In genomic region chr12:72269491-72269890, GRCh38 we compare ENCODE assay signal across 26 cellular contexts. TPM values are rescaled to one million over a fixed set of nuclear protein-coding genes. Genes with fewer than 3 reads are reported as not detected.
DNase-seq lines count a peak whose midpoint lies in the region; ATAC-seq and TF ChIP-seq lines count a peak whose summit lies in the region.
"Had no signal": no experiment of that assay in that cellular context is flagged by ENCODE, and none has a peak within 500 bp of the region (broad histone marks: within the 10 kb centered on the region; RNA-seq: fewer than 3 reads in every experiment).

No MANE protein-coding gene starts in this region.

- no peaks in the 10 kb centered on the region for H3K79me1 ChIP-seq in H9 (ENCODE audit: insufficient read depth, low read depth, low read length, poor library complexity, severe bottlenecking)

- H3K23me2 ChIP-seq in H9 (ENCODE audit: insufficient read length, low read depth, low read length, poor library complexity, severe bottlenecking), result peaks cover 22% of the 10 kb centered on the region

- H4K91ac ChIP-seq in H9 (ENCODE audit: insufficient read length, low read depth, low read length), result no peak overlapping the region

- H3K4me3 Mint-ChIP-seq in H9, result 0 out of 5 replicates have a peak overlapping the region, but pooled peaks of 1 of the 2 experiments have one; percentile 6
- H3K4me3 Mint-ChIP-seq: activated CD8-positive, alpha-beta T cell treated with anti-CD3 and anti-CD28 coated beads for 36 hours; activated naive CD4-positive, alpha-beta T cell treated with anti-CD3 and anti-CD28 coated beads for 36 hours; activated T-cell treated with anti-CD3 and anti-CD28 coated beads, Interleukin-2, amount 50 U/mL, for 24 hours; naive thymus-derived CD4-positive, alpha-beta T cell; T-helper 17 cell had no signal

- H3K14ac ChIP-seq in H9 (ENCODE audit: insufficient read depth, low read length), result no peak overlapping the region

- no peak overlapping the region for H2BK15ac ChIP-seq in H9 (ENCODE audit: low read depth, low read length)

- H2BK120ac ChIP-seq in H9 (ENCODE audit: low read depth, low read length, poor library complexity, severe bottlenecking), result no peak overlapping the region

- H3K9ac ChIP-seq in H9 (ENCODE audit: extremely low read depth, insufficient read length, low read length) (no peak overlapping the region), neural cell (ENCODE audit: low read length) (no peak overlapping the region)

- peaks cover 18 to 29% of the 10 kb centered on the region in 2 experiments for H3K4me1 Mint-ChIP-seq in H9
- H3K4me1 Mint-ChIP-seq: T-helper 17 cell had no signal

- no peaks in the 10 kb centered on the region for H3K36me3 Mint-ChIP-seq in H9 (ENCODE audit: insufficient read depth in 1 of 3, low read depth in 3 of 3)
- H3K36me3 Mint-ChIP-seq: naive thymus-derived CD4-positive, alpha-beta T cell had no signal

- H3K9me3 ChIP-seq in H9 (ENCODE audit: control insufficient read depth, low read depth, low read length) (no peaks in the 10 kb centered on the region), body of pancreas (no peaks in the 10 kb centered on the region), neural cell (ENCODE audit: low read length) (no peaks in the 10 kb centered on the region)
- H3K9me3 ChIP-seq: ascending aorta had no signal

- no peak for TF ChIP-seq POLR2A in body of pancreas (IDR thresholded peaks at IDR 0.05)

- WGBS in H9 (ENCODE audit: extremely low coverage, insufficient read length, low lambda C conversion rate), result no CpG with 5 or more reads among the region's 1 CpG
- WGBS in body of pancreas, 2 donors, result 29 to 35% methylated on average over 1 of the region's 1 CpG

- peak overlapping the region; percentile 19 for H3K4me2 ChIP-seq in H9 (ENCODE audit: insufficient read depth, insufficient read length, low read length)
- H3K4me2 ChIP-seq in neural cell (ENCODE audit: low read length), result peak overlapping the region; percentile 75

- no peak overlapping the region for H4K5ac ChIP-seq in H9 (ENCODE audit: insufficient read length, low read depth, low read length)

- no peak for ATAC-seq in body of pancreas
- ATAC-seq: activated CD8-positive, alpha-beta T cell treated with anti-CD3 and anti-CD28 coated beads for 36 hours; foreskin keratinocyte; left cardiac atrium; naive thymus-derived CD4-positive, alpha-beta T cell; T-helper 17 cell had no signal

- no peak overlapping the region for H2BK20ac ChIP-seq in H9 (ENCODE audit: low read depth, low read length, poor library complexity, severe bottlenecking)

- no peak overlapping the region for H2BK5ac ChIP-seq in H9 (ENCODE audit: insufficient read length, low read length)

- no peak for TF ChIP-seq EP300 in neural cell (conservative IDR thresholded peaks at IDR 0.05; ENCODE audit: poor library complexity, severe bottlenecking)

- H3K36me3 ChIP-seq in body of pancreas (replicated peaks in 1 of 2; ENCODE audit: insufficient read depth in 1 of 2, low read depth in 2 of 2) (no peaks in the 10 kb centered on the region), neural cell (ENCODE audit: insufficient read depth, low read length) (no peaks in the 10 kb centered on the region)
- H3K36me3 ChIP-seq: ascending aorta, WERI-Rb-1 had no signal

- no peak overlapping the region for H3K4ac ChIP-seq in H9 (ENCODE audit: low read depth, low read length)

- no peak for TF ChIP-seq RAD21 in neural cell (conservative IDR thresholded peaks at IDR 0.05)

- intact Hi-C loops in body of pancreas (cut with DNase I), result no loop called here

- H2AK5ac ChIP-seq in H9 (ENCODE audit: insufficient read length, low read length), result no peak overlapping the region

- H3K23ac ChIP-seq in H9 (ENCODE audit: insufficient read length, low read depth, low read length), result no peak overlapping the region

- H3K56ac ChIP-seq in H9 (ENCODE audit: insufficient read length, low read depth, low read length), result no peak overlapping the region

- CTCF ChIA-PET in AG04449 (lab: Yijun Ruan, JAX), result interaction anchor here (1.6 to 3.5 kb wide), 3 partner anchors 10 to 253 kb away, joined by 5 to 17 read pairs (median 5); no protein-coding TSS in a partner anchor

- peak overlapping the region; percentile 93 for H3K4me3 ChIP-seq in AG04449 (ENCODE audit: low read depth, low read length)
- no peak overlapping the region for H3K4me3 ChIP-seq in body of pancreas
- peak overlapping the region; percentile 81 for H3K4me3 ChIP-seq in neural cell (ENCODE audit: low read length)

- no peaks in the 10 kb centered on the region for H3K79me2 ChIP-seq in H9 (ENCODE audit: insufficient read depth, low read length)
- H3K79me2 ChIP-seq in neural cell (replicated peaks; ENCODE audit: insufficient read depth, low read length), result peaks cover 30% of the 10 kb centered on the region

- TF ChIP-seq CTCF in AG04449 (IDR thresholded peaks at IDR 0.05; ENCODE audit: insufficient read depth, low read length, missing control alignments), result no peak
- no peak for TF ChIP-seq CTCF in H9 (conservative IDR thresholded peaks at IDR 0.05)
- no peak for TF ChIP-seq CTCF in body of pancreas (IDR thresholded peaks at IDR 0.05)
- no peak for TF ChIP-seq CTCF in neural cell (IDR thresholded peaks at IDR 0.05; ENCODE audit: poor library complexity, severe bottlenecking)

- H2BK12ac ChIP-seq in H9 (ENCODE audit: insufficient read length, low read depth, low read length), result no peak overlapping the region

- H3K27me3 ChIP-seq in H9 (ENCODE audit: insufficient read depth, low read length), result peaks cover 12% of the 10 kb centered on the region
- no peaks in the 10 kb centered on the region for H3K27me3 ChIP-seq in body of pancreas
- H3K27me3 ChIP-seq in neural cell (ENCODE audit: insufficient read depth, low read depth, low read length), result peaks cover 15% of the 10 kb centered on the region

- H3K4me1 ChIP-seq in H9 (ENCODE audit: insufficient read depth, low read length) (peaks cover 4% of the 10 kb centered on the region; the same call in 1 of the 2 replicates), body of pancreas (peaks cover 21% of the 10 kb centered on the region)
- H3K4me1 ChIP-seq: foreskin keratinocyte had no signal

- DNase-seq in AG04449 (ENCODE audit: low read depth, low spot score) (no peak), H9 (no peak), body of pancreas (no peak), NCI-H2171 (lab: John Stamatoyannopoulos, UW) (no peak), T-helper 2 cell (no peak)
- no peak for DNase-seq in activated naive CD4-positive, alpha-beta T cell (lab: John Stamatoyannopoulos, UW)
- no peak for DNase-seq in activated CD4-positive, alpha-beta T cell treated with anti-CD3 and anti-CD28 coated beads for 1 hour
- DNase-seq: activated CD8-positive, alpha-beta T cell treated with anti-CD3 and anti-CD28 coated beads for 36 hours; activated naive CD4-positive, alpha-beta T cell treated with anti-CD3 and anti-CD28 coated beads for 36 hours; activated T-cell treated with anti-CD3 and anti-CD28 coated beads, Interleukin-2, amount 50 U/mL, for 24 hours; DMS79 treated with DMSO at 0.1 percent for 48 hours; foreskin keratinocyte; left cardiac atrium; mesendoderm; naive thymus-derived CD4-positive, alpha-beta T cell; NCI-H1105; NCI-H524 treated with DMSO at 0.1 percent for 48 hours; Right ventricle myocardium superior; stimulated activated CD4-positive, alpha-beta T cell treated with anti-CD3 and anti-CD28 coated beads, Interleukin-4, amount 100 ng/mL, for 1 hour; T-helper 17 cell; WERI-Rb-1 had no signal

- H3F3A ChIP-seq in neural cell (ENCODE audit: insufficient read depth, low read length, poor library complexity, severe bottlenecking), result no peaks in the 10 kb centered on the region

- H3K27ac ChIP-seq in H9 (ENCODE audit: insufficient read length, low read depth, low read length) (no peak overlapping the region), body of pancreas (peak overlapping the region; percentile 25 to 95 (median 90)), neural cell (ENCODE audit: low read length) (no peak overlapping the region)
- H3K27ac ChIP-seq: ascending aorta, foreskin keratinocyte, skin epidermis, WERI-Rb-1 had no signal

- no peaks in the 10 kb centered on the region for H3K9me2 ChIP-seq in neural cell (ENCODE audit: insufficient read depth, low read length)

- H2AFZ ChIP-seq in H9 (ENCODE audit: low read length) (no peak overlapping the region), neural cell (ENCODE audit: low read depth, low read length) (no peak overlapping the region)

- H3T11ph ChIP-seq in H9 (ENCODE audit: low read length), result no peak overlapping the region

- POLR2A ChIA-PET in AG04449 (lab: Yijun Ruan, JAX), result no interaction called here

- H4K20me1 ChIP-seq in H9 (ENCODE audit: control insufficient read depth, insufficient read depth, insufficient read length) (peaks cover 4% of the 10 kb centered on the region), neural cell (ENCODE audit: insufficient read depth) (no peaks in the 10 kb centered on the region)

- no peak overlapping the region for H4K8ac ChIP-seq in H9 (replicated peaks; ENCODE audit: insufficient read length, low read depth, low read length)

- H3K27ac Mint-ChIP-seq in H9, result no peak overlapping the region
- H3K27ac Mint-ChIP-seq: activated CD8-positive, alpha-beta T cell treated with anti-CD3 and anti-CD28 coated beads for 36 hours; activated naive CD4-positive, alpha-beta T cell treated with anti-CD3 and anti-CD28 coated beads for 36 hours; activated T-cell treated with anti-CD3 and anti-CD28 coated beads, Interleukin-2, amount 50 U/mL, for 24 hours; naive thymus-derived CD4-positive, alpha-beta T cell; T-helper 17 cell had no signal

- H3K9me3 Mint-ChIP-seq in H9, result no peaks in the 10 kb centered on the region; a peak in 1 of 5 replicates
- H3K9me3 Mint-ChIP-seq: activated CD8-positive, alpha-beta T cell treated with anti-CD3 and anti-CD28 coated beads for 36 hours; activated naive CD4-positive, alpha-beta T cell treated with anti-CD3 and anti-CD28 coated beads for 36 hours; activated T-cell treated with anti-CD3 and anti-CD28 coated beads, Interleukin-2, amount 50 U/mL, for 24 hours had no signal

- no peak overlapping the region for H3K18ac ChIP-seq in H9 (ENCODE audit: insufficient read length, low read depth, low read length)

- peaks cover 50% of the 10 kb centered on the region for H3K27me3 Mint-ChIP-seq in H9 (ENCODE audit: low read depth)

TF ChIP-seq in neural cell, 6 proteins besides CTCF, POLR2A, EP300 and RAD21 (continues in another document):
- no peak for TF ChIP-seq TAF1 (IDR thresholded peaks at IDR 0.05; ENCODE audit: low read depth)
- TF ChIP-seq MXI1 (conservative IDR thresholded peaks at IDR 0.05; ENCODE audit: poor library complexity, severe bottlenecking), result no peak

RNA-seq across cellular contexts. Expression of gene TRHDE, which starts 2.7 kb away (rescaled TPM):
- total RNA-seq in H9 (2021) (0.68 and 1.0 TPM in 2 replicates), body of pancreas (10 to 100 TPM; 10.9 to 73.2 TPM)
- polyA plus RNA-seq in neural cell, result 14.7 and 20.6 TPM in 2 replicates
- 89.9 and 96.2 TPM in 2 replicates for polyA minus RNA-seq in neural cell
- total RNA-seq: activated CD8-positive, alpha-beta T cell treated with anti-CD3 and anti-CD28 coated beads for 36 hours; activated naive CD4-positive, alpha-beta T cell treated with anti-CD3 and anti-CD28 coated beads for 36 hours; LHCN-M2; naive thymus-derived CD4-positive, alpha-beta T cell; OCI-LY7 had no signal
- polyA plus RNA-seq: naive thymus-derived CD4-positive, alpha-beta T cell had no signal

Comparison
In these comparisons a context has a peak if more than half of its experiments do, and no peak if none do; other contexts are left out.
1. H3K4me3 ChIP-seq: peak in AG04449 (single experiment) and neural cell (single experiment); none in body of pancreas (0 of 2).
2. H3K27ac ChIP-seq: peak in body of pancreas (4 of 4); none in H9 (single experiment) and neural cell (single experiment).